Comparison of ENCODE assay signal across 24 cellular contexts in the genomic region with DNA sequence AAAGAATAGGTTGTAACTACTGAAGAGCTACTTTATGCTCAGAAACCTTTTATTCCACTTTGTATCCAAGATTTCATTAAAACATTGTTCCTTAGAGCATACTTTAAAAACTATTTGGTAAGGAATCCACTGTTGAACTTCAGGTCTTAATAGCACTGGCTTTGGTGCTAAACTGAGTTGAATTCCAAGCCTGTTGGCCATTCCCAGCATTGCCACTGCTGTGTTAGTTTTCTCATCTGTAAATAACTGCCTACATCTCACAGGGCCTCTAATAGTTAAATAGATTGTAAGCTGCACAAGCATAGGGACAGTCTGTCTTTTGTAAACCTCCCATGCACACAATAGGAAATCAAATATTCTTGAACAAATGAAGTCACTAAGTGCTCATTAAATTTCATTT.
DNase-seq lines count a peak whose midpoint lies in the region; ATAC-seq, FAIRE-seq and TF ChIP-seq lines count a peak whose summit lies in the region.
"Had no signal": no experiment of that assay in that cellular context is flagged by ENCODE, and none has a peak within 500 bp of the region (broad histone marks: within the 10 kb centered on the region; RNA-seq: fewer than 3 reads in every experiment).

No MANE protein-coding gene starts in this region.

- TF ChIP-seq EP300 in HepG2 (IDR thresholded peaks at IDR 0.05; ENCODE audit: low read depth in 2 of 2, low read length in 2 of 2) (no peak), HepG2 (CRISPR knock-in tag; IDR thresholded peaks at IDR 0.05; ENCODE audit: borderline replicate concordance) (no peak)

- no peak for FAIRE-seq in HepG2 (lab: Jason Lieb, UNC)
- FAIRE-seq: A204.1, G401.6, GM12892, H1 had no signal

- TF ChIP-seq POLR2A in HepG2 (IDR thresholded peaks at IDR 0.05; ENCODE audit: insufficient read depth in 1 of 2, low read depth in 2 of 2, low read length in 2 of 2) (no peak), right lobe of liver (IDR thresholded peaks at IDR 0.05) (no peak)

- peaks cover 25% of the 10 kb centered on the region for H3K36me3 Mint-ChIP-seq in endodermal cell (ENCODE audit: low read depth)

- H3K9ac ChIP-seq in HepG2 (ENCODE audit: insufficient read depth, low read depth, low read length) (no peak overlapping the region), endodermal cell (ENCODE audit: extremely low read depth, low read length, poor library complexity, severe bottlenecking) (no peak overlapping the region)
- H3K9ac ChIP-seq: BLaER1 had no signal

- H3K36me3 ChIP-seq in HepG2 (replicated peaks in 1 of 2; ENCODE audit: control insufficient read depth in 1 of 2, insufficient read depth in 2 of 2, low read length in 2 of 2), result peaks cover 3 to 25% of the 10 kb centered on the region in 2 experiments
- peaks cover 0 to 14% (median 0%) of the 10 kb centered on the region in 4 donors for H3K36me3 ChIP-seq in right lobe of liver
- H3K36me3 ChIP-seq in endodermal cell (ENCODE audit: control insufficient read depth, insufficient read depth, low read length), result peaks cover 75% of the 10 kb centered on the region

- H2AFZ ChIP-seq in HepG2 (ENCODE audit: low read length), result no peak overlapping the region

- H3K4me1 Mint-ChIP-seq in endodermal cell, result no peaks in the 10 kb centered on the region
- H3K4me1 Mint-ChIP-seq: B cell had no signal

- H3K27ac ChIP-seq in HepG2 (ENCODE audit: extremely low read length, insufficient read depth, low read length) (no peak overlapping the region), right lobe of liver (no peak overlapping the region), endodermal cell (ENCODE audit: low read depth, low read length) (no peak overlapping the region)
- H3K27ac ChIP-seq: 22Rv1, BLaER1, C4-2B had no signal

- CTCF ChIA-PET in HepG2 (lab: Yijun Ruan, JAX; ENCODE audit: low intra/inter-chr PET ratio, low total read pairs), result no interaction called here

- TF ChIP-seq RAD21 in HepG2 (CRISPR knock-in tag; IDR thresholded peaks at IDR 0.05), result no peak

- no peaks in the 10 kb centered on the region for H3K79me2 ChIP-seq in HepG2 (ENCODE audit: insufficient read depth, low read length)

- H3K27ac Mint-ChIP-seq in endodermal cell, result peak overlapping the region; percentile 44
- H3K27ac Mint-ChIP-seq: B cell; CD4-positive, CD25-positive, alpha-beta regulatory T cell; CD8-positive, alpha-beta T cell had no signal

- DNase-seq in HepG2 (ENCODE audit: low spot score) (no peak), right lobe of liver (no peak), endodermal cell (no peak), iPS-NIHi11 (ENCODE audit: low spot score) (peak; percentile 4), cerebellar cortex (ENCODE audit: low spot score) (no peak), NCI-H1417 (lab: John Stamatoyannopoulos, UW) (no peak), dedifferentiated amniotic fluid mesenchymal stem cell (ENCODE audit: extremely low spot score) (no peak), EL (no peak)
- DNase-seq: Caco-2; CD4-positive, CD25-positive, alpha-beta regulatory T cell; CD8-positive, alpha-beta T cell; DMS 273 treated with DMSO at 0.1 percent for 48 hours; DMS53; DMS79 treated with DMSO at 0.1 percent for 48 hours; H7 had no signal

- H3K4me3 Mint-ChIP-seq in endodermal cell, result no peak overlapping the region
- H3K4me3 Mint-ChIP-seq: B cell; CD4-positive, CD25-positive, alpha-beta regulatory T cell; CD8-positive, alpha-beta T cell had no signal

- peak; percentile 57 for ATAC-seq in HepG2
- ATAC-seq in right lobe of liver, result no peak
- ATAC-seq: CD8-positive, alpha-beta T cell; HCT116 had no signal

- no peak overlapping the region for H3K4me3 ChIP-seq in HepG2 (replicated peaks in 1 of 3; ENCODE audit: insufficient read depth in 1 of 3, low read depth in 2 of 3, low read length in 3 of 3)
- H3K4me3 ChIP-seq in right lobe of liver, result no peak overlapping the region
- H3K4me3 ChIP-seq in endodermal cell (ENCODE audit: low read length), result no peak overlapping the region
- H3K4me3 ChIP-seq: BLaER1 had no signal

- H3K9me3 ChIP-seq in HepG2 (ENCODE audit: low read length), result no peaks in the 10 kb centered on the region
- H3K9me3 ChIP-seq in right lobe of liver, result no peaks in the 10 kb centered on the region
- no peaks in the 10 kb centered on the region for H3K9me3 ChIP-seq in endodermal cell (ENCODE audit: control insufficient read depth, low read length)
- H3K9me3 ChIP-seq: BLaER1, Caco-2 had no signal

- no peaks in the 10 kb centered on the region for H3K27me3 ChIP-seq in HepG2 (ENCODE audit: control insufficient read depth in 1 of 2, insufficient read depth in 2 of 2, low read length in 2 of 2)
- H3K27me3 ChIP-seq in right lobe of liver, result no peaks in the 10 kb centered on the region
- no peaks in the 10 kb centered on the region for H3K27me3 ChIP-seq in endodermal cell (ENCODE audit: control insufficient read depth, insufficient read depth, low read length, poor library complexity, severe bottlenecking)
- H3K27me3 ChIP-seq: BLaER1 had no signal

- POLR2A ChIA-PET in HepG2 (lab: Yijun Ruan, JAX), result no interaction called here

- in situ Hi-C loops in HepG2 (cut with HindIII; ENCODE audit: extremely low pct_ligation_motif_present, low pct_unique_long_range_greater_than_20kb), result loop anchor here (25.0 kb wide), 1 partner anchor 1053 kb away; no protein-coding TSS in a partner anchor

- H3K4me2 ChIP-seq in HepG2 (ENCODE audit: low read depth, low read length), result no peak overlapping the region
- H3K4me2 ChIP-seq: BLaER1 had no signal

- intact Hi-C loops in HepG2 (cut with micrococcal nuclease; ENCODE audit: unreplicated experiment) (no loop called here), right lobe of liver (cut with DNase I) (no loop called here)

- BruUV-seq in HepG2 (replicated peaks; lab: Mats Ljungman, UMichigan), result no TSS peak

- peaks cover 4% of the 10 kb centered on the region for H3K4me1 ChIP-seq in HepG2 (ENCODE audit: insufficient read depth, low read length)
- H3K4me1 ChIP-seq in right lobe of liver, result peaks cover 0 to 9% (median 0%) of the 10 kb centered on the region in 4 donors
- no peaks in the 10 kb centered on the region for H3K4me1 ChIP-seq in endodermal cell (ENCODE audit: control insufficient read depth, insufficient read depth, low read length)
- H3K4me1 ChIP-seq: BLaER1 had no signal

- no peaks in the 10 kb centered on the region for H4K20me1 ChIP-seq in HepG2 (ENCODE audit: insufficient read depth, low read length)
- H4K20me1 ChIP-seq: BLaER1 had no signal

- no peaks in the 10 kb centered on the region for H3K27me3 Mint-ChIP-seq in endodermal cell (ENCODE audit: insufficient read depth)
- H3K27me3 Mint-ChIP-seq: B cell; CD4-positive, CD25-positive, alpha-beta regulatory T cell had no signal

- H3K9me3 Mint-ChIP-seq in endodermal cell, result no peaks in the 10 kb centered on the region
- H3K9me3 Mint-ChIP-seq: CD4-positive, CD25-positive, alpha-beta regulatory T cell; CD8-positive, alpha-beta T cell had no signal

- TF ChIP-seq CTCF in HepG2 (CRISPR knock-in tag; IDR thresholded peaks at IDR 0.05) (no peak), right lobe of liver (IDR thresholded peaks at IDR 0.05) (no peak), endodermal cell (conservative IDR thresholded peaks at IDR 0.05) (peak; percentile 51)

TF ChIP-seq in HepG2, 621 proteins besides CTCF, POLR2A, EP300 and RAD21 (continues in another document):
- TF ChIP-seq ZFYVE20 (CRISPR knock-in tag; IDR thresholded peaks at IDR 0.05; ENCODE audit: borderline replicate concordance, low read depth) (no peak), MIER3 (CRISPR knock-in tag; IDR thresholded peaks at IDR 0.05; ENCODE audit: borderline replicate concordance) (no peak), PHF8 (CRISPR knock-in tag; IDR thresholded peaks at IDR 0.05) (no peak), ZSCAN9 (CRISPR knock-in tag; IDR thresholded peaks at IDR 0.05; ENCODE audit: borderline replicate concordance) (no peak), ZNF781 (CRISPR knock-in tag; IDR thresholded peaks at IDR 0.05; ENCODE audit: borderline replicate concordance, not compliant biosample characterization) (no peak), ZNF350 (CRISPR knock-in tag; IDR thresholded peaks at IDR 0.05; ENCODE audit: borderline replicate concordance, low read depth) (no peak), NKX3-1 (CRISPR knock-in tag; IDR thresholded peaks at IDR 0.05) (no peak), MAFG (CRISPR knock-in tag; IDR thresholded peaks at IDR 0.05) (no peak), ZFP90 (CRISPR knock-in tag; IDR thresholded peaks at IDR 0.05; ENCODE audit: borderline replicate concordance) (no peak), ZNF780A (CRISPR knock-in tag; IDR thresholded peaks at IDR 0.05) (no peak), TARDBP (CRISPR knock-in tag; IDR thresholded peaks at IDR 0.05) (no peak), ZNF878 (CRISPR knock-in tag; IDR thresholded peaks at IDR 0.05) (no peak), SIX1 (CRISPR knock-in tag; IDR thresholded peaks at IDR 0.05; ENCODE audit: borderline replicate concordance) (no peak), HOXA5 (CRISPR knock-in tag; IDR thresholded peaks at IDR 0.05) (no peak)
- TF ChIP-seq, protein P1, sequence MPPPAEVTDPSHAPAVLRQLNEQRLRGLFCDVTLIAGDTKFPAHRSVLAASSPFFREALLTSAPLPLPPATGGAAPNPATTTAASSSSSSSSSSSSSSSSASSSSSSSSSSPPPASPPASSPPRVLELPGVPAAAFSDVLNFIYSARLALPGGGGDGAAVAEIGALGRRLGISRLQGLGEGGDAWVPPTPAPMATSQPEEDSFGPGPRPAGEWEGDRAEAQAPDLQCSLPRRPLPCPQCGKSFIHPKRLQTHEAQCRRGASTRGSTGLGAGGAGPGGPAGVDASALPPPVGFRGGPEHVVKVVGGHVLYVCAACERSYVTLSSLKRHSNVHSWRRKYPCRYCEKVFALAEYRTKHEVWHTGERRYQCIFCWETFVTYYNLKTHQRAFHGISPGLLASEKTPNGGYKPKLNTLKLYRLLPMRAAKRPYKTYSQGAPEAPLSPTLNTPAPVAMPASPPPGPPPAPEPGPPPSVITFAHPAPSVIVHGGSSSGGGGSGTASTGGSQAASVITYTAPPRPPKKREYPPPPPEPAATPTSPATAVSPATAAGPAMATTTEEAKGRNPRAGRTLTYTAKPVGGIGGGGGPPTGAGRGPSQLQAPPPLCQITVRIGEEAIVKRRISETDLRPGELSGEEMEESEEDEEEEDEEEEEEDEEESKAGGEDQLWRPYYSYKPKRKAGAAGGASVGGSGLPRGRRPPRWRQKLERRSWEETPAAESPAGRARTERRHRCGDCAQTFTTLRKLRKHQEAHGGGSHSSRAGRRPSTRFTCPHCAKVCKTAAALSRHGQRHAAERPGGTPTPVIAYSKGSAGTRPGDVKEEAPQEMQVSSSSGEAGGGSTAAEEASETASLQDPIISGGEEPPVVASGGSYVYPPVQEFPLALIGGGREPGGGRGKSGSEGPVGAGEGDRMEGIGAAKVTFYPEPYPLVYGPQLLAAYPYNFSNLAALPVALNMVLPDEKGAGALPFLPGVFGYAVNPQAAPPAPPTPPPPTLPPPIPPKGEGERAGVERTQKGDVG (CRISPR knock-in tag; IDR thresholded peaks at IDR 0.05; ENCODE audit: borderline replicate concordance), result no peak
